In the genomic region with DNA sequence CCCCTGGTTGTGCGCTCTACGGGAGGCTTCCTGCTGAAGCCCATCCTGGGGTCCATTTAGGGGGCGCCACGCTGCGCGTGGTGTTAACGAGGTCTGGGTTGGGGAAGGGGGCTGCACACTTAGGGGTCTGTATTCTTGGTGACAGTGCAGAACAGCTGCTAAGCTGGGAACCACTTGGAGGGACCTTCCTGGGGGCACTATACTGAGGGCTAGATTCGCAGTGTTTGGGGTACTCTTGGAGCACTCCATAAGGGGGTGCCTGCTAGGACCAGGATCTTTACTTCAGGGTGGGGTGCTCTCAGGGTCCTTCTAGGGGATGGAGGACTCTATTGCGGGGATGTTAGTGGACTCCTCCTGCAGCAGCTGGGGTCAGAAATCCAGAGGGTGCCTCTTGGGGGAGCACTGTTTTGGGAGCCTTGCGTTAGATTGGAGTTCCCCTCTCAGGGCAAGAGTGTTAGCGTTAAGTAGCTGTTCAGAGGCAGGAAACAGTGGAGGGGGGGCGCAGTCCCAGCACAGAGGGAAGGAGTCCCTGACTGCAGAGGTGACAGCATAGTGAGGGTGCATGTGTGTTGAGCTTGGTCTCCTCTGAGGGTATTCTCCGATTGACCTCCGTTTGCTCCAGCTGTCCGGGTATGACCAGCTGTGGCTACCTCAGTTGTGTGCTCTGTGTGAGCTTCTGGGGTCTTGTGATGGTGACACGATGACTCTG, we compare ENCODE assay signal across 1 cellular context.
TF ChIP-seq lines count a peak whose summit lies in the region.

No MANE protein-coding gene starts in this region.

TF ChIP-seq in H1, 55 proteins besides CTCF, POLR2A, EP300 and RAD21:
- TF ChIP-seq TAF1 (IDR thresholded peaks at IDR 0.05; ENCODE audit: low read depth, low read length) (no peak), EZH2 (IDR thresholded peaks at IDR 0.05; ENCODE audit: low read depth, low read length, severe bottlenecking) (peak; percentile 28)
